In genomic region chr1:152109998-152110294, GRCh38 we compare ENCODE assay signal across 11 cellular contexts. TPM values are rescaled to one million over a fixed set of nuclear protein-coding genes. Genes with fewer than 3 reads are reported as not detected.
DNase-seq lines count a peak whose midpoint lies in the region; ATAC-seq and TF ChIP-seq lines count a peak whose summit lies in the region.
"Had no signal": no experiment of that assay in that cellular context is flagged by ENCODE, and none has a peak within 500 bp of the region (broad histone marks: within the 10 kb centered on the region; RNA-seq: fewer than 3 reads in every experiment).

No MANE protein-coding gene starts in this region.

- intact Hi-C loops in esophagus muscularis mucosa (cut with DNase I) = no loop called here

- no peak for TF ChIP-seq EP300 in esophagus muscularis mucosa (IDR thresholded peaks at IDR 0.05)

- no peak for TF ChIP-seq POLR2A in esophagus muscularis mucosa (IDR thresholded peaks at IDR 0.05; ENCODE audit: low read depth)

- no peaks in the 10 kb centered on the region for H3K36me3 Mint-ChIP-seq in CD4-positive, CD25-positive, alpha-beta regulatory T cell

- peaks cover 17% of the 10 kb centered on the region for H3K27me3 Mint-ChIP-seq in CD4-positive, CD25-positive, alpha-beta regulatory T cell

- no peak overlapping the region for H3K4me3 Mint-ChIP-seq in CD4-positive, CD25-positive, alpha-beta regulatory T cell
- H3K4me3 Mint-ChIP-seq: nephron progenitor cell had no signal

- H3K4me3 ChIP-seq in CD4-positive, CD25-positive, alpha-beta regulatory T cell (ENCODE audit: low read depth, low read length) = peak overlapping the region; percentile 57
- H3K4me3 ChIP-seq in LNCaP clone FGC (ENCODE audit: low read depth, low read length) (peak overlapping the region; percentile 45), esophagus muscularis mucosa (peak overlapping the region; percentile 52 to 58 (median 54)), rectal smooth muscle tissue (ENCODE audit: low read length) (peak overlapping the region; percentile 67)

- H3K4me1 Mint-ChIP-seq in CD4-positive, CD25-positive, alpha-beta regulatory T cell = peaks cover 0 to 7% (median 0%) of the 10 kb centered on the region in 4 donors
- H3K4me1 Mint-ChIP-seq: nephron progenitor cell had no signal

- H3K4me1 ChIP-seq in CD4-positive, CD25-positive, alpha-beta regulatory T cell (ENCODE audit: control insufficient read depth, insufficient read depth, low read length, poor library complexity, severe bottlenecking) = peaks cover 37% of the 10 kb centered on the region
- H3K4me1 ChIP-seq in esophagus muscularis mucosa (peaks cover 38 to 58% (median 56%) of the 10 kb centered on the region in 4 donors), rectal smooth muscle tissue (ENCODE audit: control insufficient read depth, insufficient read depth, low read length) (peaks cover 15% of the 10 kb centered on the region)

- H3K9me3 Mint-ChIP-seq in CD4-positive, CD25-positive, alpha-beta regulatory T cell = peaks cover 0 to 5% (median 0%) of the 10 kb centered on the region in 7 donors

- WGBS in esophagus muscularis mucosa = 10% methylated on average over 15 of the region's 15 CpGs

- H3K9me3 ChIP-seq in CD4-positive, CD25-positive, alpha-beta regulatory T cell (ENCODE audit: control insufficient read depth in 2 of 2, low read length in 2 of 2) = peaks cover 0 to 2% of the 10 kb centered on the region in 2 experiments
- H3K9me3 ChIP-seq in esophagus muscularis mucosa = peaks cover 0 to 20% (median 16%) of the 10 kb centered on the region in 4 donors

- H3K27ac Mint-ChIP-seq in CD4-positive, CD25-positive, alpha-beta regulatory T cell = no peak overlapping the region
- H3K27ac Mint-ChIP-seq: nephron progenitor cell had no signal

- H3K9ac ChIP-seq in rectal smooth muscle tissue (ENCODE audit: low read length) = no peak overlapping the region

- H3K27me3 ChIP-seq in CD4-positive, CD25-positive, alpha-beta regulatory T cell (ENCODE audit: control insufficient read depth, insufficient read depth, low read length) = peaks cover 64% of the 10 kb centered on the region
- H3K27me3 ChIP-seq in esophagus muscularis mucosa (peaks cover 0 to 99% (median 76%) of the 10 kb centered on the region in 4 donors), rectal smooth muscle tissue (ENCODE audit: control insufficient read depth, insufficient read depth, low read length) (peaks cover 58% of the 10 kb centered on the region)

- no peak for ATAC-seq in CD4-positive, CD25-positive, alpha-beta regulatory T cell (ENCODE audit: low read depth in 2 of 2)
- ATAC-seq in GM18498 (IDR thresholded peaks at IDR 0.05; ENCODE audit: unreplicated experiment) = no peak
- ATAC-seq in HG03342 (IDR thresholded peaks at IDR 0.05; ENCODE audit: unreplicated experiment) = no peak
- ATAC-seq in GM19467 (IDR thresholded peaks at IDR 0.05; ENCODE audit: unreplicated experiment) = no peak

- TF ChIP-seq CTCF in LNCaP clone FGC (IDR thresholded peaks at IDR 0.05; ENCODE audit: control insufficient read depth, extremely low read depth, insufficient read depth) (no peak), esophagus muscularis mucosa (IDR thresholded peaks at IDR 0.05) (no peak)

- DNase-seq in CD4-positive, CD25-positive, alpha-beta regulatory T cell = no peak
- DNase-seq in LNCaP clone FGC (ENCODE audit: low read depth) = no peak
- no peak for DNase-seq in esophagus muscularis mucosa (ENCODE audit: extremely low spot score)
- DNase-seq in mesenteric fat pad (ENCODE audit: low spot score) = no peak
- DNase-seq: nephron progenitor cell had no signal

- no peaks in the 10 kb centered on the region for H3K36me3 ChIP-seq in CD4-positive, CD25-positive, alpha-beta regulatory T cell (ENCODE audit: control insufficient read depth, insufficient read depth, low read length)
- no peaks in the 10 kb centered on the region for H3K36me3 ChIP-seq in esophagus muscularis mucosa
- H3K36me3 ChIP-seq in rectal smooth muscle tissue (ENCODE audit: control insufficient read depth, insufficient read depth, low read length) = no peaks in the 10 kb centered on the region

- H3K27ac ChIP-seq in CD4-positive, CD25-positive, alpha-beta regulatory T cell (ENCODE audit: insufficient read depth, low read length, poor library complexity, severe bottlenecking) = no peak overlapping the region
- H3K27ac ChIP-seq in esophagus muscularis mucosa (replicated peaks in 1 of 4) = no peak overlapping the region
- no peak overlapping the region for H3K27ac ChIP-seq in rectal smooth muscle tissue (ENCODE audit: low read depth, low read length)

RNA-seq across cellular contexts. Expression of gene TCHH, which starts 5.3 kb away (rescaled TPM):
- total RNA-seq in CD4-positive, CD25-positive, alpha-beta regulatory T cell = not detected
- polyA plus RNA-seq in CD4-positive, CD25-positive, alpha-beta regulatory T cell = not detected
- under 1 TPM in 3 of 4 donors, not detected in 1; under 0.01 to 0.50 (median 0.11) TPM for total RNA-seq in esophagus muscularis mucosa
- 1.1 TPM for total RNA-seq in mesenteric fat pad
- total RNA-seq: HT1080 had no signal

RNA-seq across cellular contexts. Expression of gene TCHHL1, which starts 21.1 kb away (rescaled TPM):
- total RNA-seq in CD4-positive, CD25-positive, alpha-beta regulatory T cell = not detected
- not detected for polyA plus RNA-seq in CD4-positive, CD25-positive, alpha-beta regulatory T cell
- total RNA-seq in esophagus muscularis mucosa (not detected), mesenteric fat pad (0.42 TPM)
- total RNA-seq: HT1080, SK-MEL-5 had no signal

RNA-seq across cellular contexts. Expression of gene RPTN, which starts 49.1 kb away (rescaled TPM):
- total RNA-seq in CD4-positive, CD25-positive, alpha-beta regulatory T cell = not detected
- not detected for polyA plus RNA-seq in CD4-positive, CD25-positive, alpha-beta regulatory T cell
- total RNA-seq in esophagus muscularis mucosa (not detected), mesenteric fat pad (not detected)
- total RNA-seq: HT1080, SK-MEL-5 had no signal
